Comparison of ENCODE assay signal across 8 cellular contexts in the genomic region with DNA sequence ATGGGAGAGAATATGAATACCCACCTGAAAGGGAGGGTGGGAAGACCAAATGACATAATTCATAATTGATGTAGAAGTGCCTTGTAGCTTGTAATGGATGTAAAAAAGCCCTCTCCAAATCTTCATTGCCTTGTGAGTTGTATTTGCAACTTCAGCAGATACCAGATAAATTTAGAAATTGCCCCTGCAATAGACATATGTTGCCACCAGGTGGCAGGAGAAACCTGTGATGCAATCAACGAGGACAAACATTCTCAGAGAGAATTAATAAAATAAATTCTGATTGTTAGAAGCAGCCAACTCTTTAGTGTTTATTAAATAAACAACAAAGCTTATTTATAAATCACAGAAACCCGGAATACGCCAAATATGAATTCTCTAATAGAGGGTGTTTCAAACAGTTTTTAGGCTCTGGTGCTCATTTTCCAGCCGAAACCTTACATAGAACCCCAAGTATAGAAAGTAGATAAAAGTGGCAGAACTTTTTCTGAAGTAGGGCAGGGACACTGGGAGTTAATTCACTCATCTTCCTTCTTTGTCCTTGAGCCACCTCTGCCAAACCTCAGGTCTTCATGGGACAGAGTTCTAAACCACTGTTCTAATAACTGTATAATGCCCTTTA.
DNase-seq lines count a peak whose midpoint lies in the region; ATAC-seq and TF ChIP-seq lines count a peak whose summit lies in the region.

No MANE protein-coding gene starts in this region.

- 50 to 55% (median 53%) methylated on average over 4 of the region's 4 CpGs for WGBS in adrenal gland, 4 donors

- H3K4me1 Mint-ChIP-seq in type B pancreatic cell (ENCODE audit: unreplicated experiment), result peaks cover 11% of the 10 kb centered on the region

- DNase-seq in AG20443 (ENCODE audit: low spot score) (peak; percentile 58), NAMALWA (ENCODE audit: low spot score) (peak; percentile 65), adrenal gland (peak in 4 of 7 donors; percentile 17 to 25 (median 22)), kidney glomerular epithelial cell (lab: John Stamatoyannopoulos, UW) (peak; percentile 30), type B pancreatic cell (ENCODE audit: extremely low spot score, unreplicated experiment) (no peak)
- no peak for DNase-seq in activated effector memory CD4-positive, alpha-beta T cell treated with Interleukin-2 at 50 U/mL for 16 hours

- no peaks in the 10 kb centered on the region for H3K36me3 ChIP-seq in adrenal gland (replicated peaks in 1 of 2)

- TF ChIP-seq CTCF in GM12875 (IDR thresholded peaks at IDR 0.05; ENCODE audit: borderline replicate concordance, insufficient read depth, low read depth, low read length), result peak; percentile 62; the same call in 1 of the 2 replicates
- TF ChIP-seq CTCF in adrenal gland (IDR thresholded peaks at IDR 0.05), result peak; percentile 61 to 74 (median 67)
- peak; percentile 97 for TF ChIP-seq CTCF in type B pancreatic cell (conservative IDR thresholded peaks at IDR 0.05)

- H3K4me3 ChIP-seq in GM12875 (ENCODE audit: low read depth, low read length) (no peak overlapping the region), adrenal gland (no peak overlapping the region)

- no peaks in the 10 kb centered on the region for H3K9me3 ChIP-seq in adrenal gland (replicated peaks in 1 of 3)

- no peaks in the 10 kb centered on the region for H3K36me3 Mint-ChIP-seq in type B pancreatic cell

- H3K27me3 ChIP-seq in adrenal gland, result no peaks in the 10 kb centered on the region

- H3K9me3 Mint-ChIP-seq in type B pancreatic cell, result no peaks in the 10 kb centered on the region

- intact Hi-C loops in adrenal gland (cut with DNase I), result no loop called here

- ATAC-seq in HG02884 (IDR thresholded peaks at IDR 0.05; ENCODE audit: unreplicated experiment), result no peak

- no peak overlapping the region for H3K27ac Mint-ChIP-seq in type B pancreatic cell

- no peak for TF ChIP-seq POLR2A in adrenal gland (IDR thresholded peaks at IDR 0.05)

- H3K4me1 ChIP-seq in adrenal gland (replicated peaks in 1 of 2), result no peaks in the 10 kb centered on the region

- H3K4me3 Mint-ChIP-seq in type B pancreatic cell, result no peak overlapping the region

- no peak overlapping the region for H3K27ac ChIP-seq in adrenal gland

- no peaks in the 10 kb centered on the region for H3K27me3 Mint-ChIP-seq in type B pancreatic cell

Comparison
In these comparisons a context has a peak if more than half of its experiments do, and no peak if none do; other contexts are left out.
1. DNase-seq: peak in AG20443 (single experiment), NAMALWA (single experiment), adrenal gland (4 of 7) and kidney glomerular epithelial cell (single experiment); none in type B pancreatic cell (single experiment) and activated effector memory CD4-positive, alpha-beta T cell treated with Interleukin-2 at 50 U/mL for 16 hours (single experiment).
2. Peak in every context shown above with its lines, with median percentiles within 50 percentile points of each other: CTCF ChIP-seq.